In genomic region chr1:54274448-54274847, GRCh38 we compare ENCODE assay signal across 10 cellular contexts.
A peak's percentile ranks its signal among the peaks of the same experiment; 100 is the strongest.
DNase-seq lines count a peak whose midpoint lies in the region; ATAC-seq, FAIRE-seq and TF ChIP-seq lines count a peak whose summit lies in the region.
"Had no signal": no experiment of that assay in that cellular context is flagged by ENCODE, and none has a peak within 500 bp of the region (broad histone marks: within the 10 kb centered on the region; RNA-seq: fewer than 3 reads in every experiment).

No MANE protein-coding gene starts in this region.

- H4K91ac ChIP-seq in H9 (ENCODE audit: insufficient read length, low read depth, low read length): no peak overlapping the region

- H2BK15ac ChIP-seq in H9 (ENCODE audit: low read depth, low read length): no peak overlapping the region

- H3K9me3 Mint-ChIP-seq in H9 (no peaks in the 10 kb centered on the region; a peak in 1 of 5 replicates), T-cell (no peaks in the 10 kb centered on the region)
- no peaks in the 10 kb centered on the region for H3K9me3 Mint-ChIP-seq in activated CD8-positive, alpha-beta T cell treated with anti-CD3 and anti-CD28 coated beads, Interleukin-2, amount 10 ng/mL, durations not matched to agents 7 days and 5 days (ENCODE audit: insufficient read depth)

- no peak overlapping the region for H3K27ac ChIP-seq in H9 (ENCODE audit: insufficient read length, low read depth, low read length)
- peak overlapping the region; percentile 95 to 97 for H3K27ac ChIP-seq in kidney (ENCODE audit: low read depth in 2 of 2, low read length in 2 of 2)
- H3K27ac ChIP-seq in skin epidermis: peak overlapping the region in 16 of 21 experiments; percentile 9 to 89 (median 70)
- no peak overlapping the region for H3K27ac ChIP-seq in A673 (ENCODE audit: low read depth, low read length, poor library complexity, severe bottlenecking)

- no peak overlapping the region for H2BK5ac ChIP-seq in H9 (ENCODE audit: insufficient read length, low read length)

- H3K4ac ChIP-seq in H9 (ENCODE audit: low read depth, low read length): no peak overlapping the region

- no peak overlapping the region for H3T11ph ChIP-seq in H9 (ENCODE audit: low read length)

- H3K9ac ChIP-seq in H9 (ENCODE audit: extremely low read depth, insufficient read length, low read length): no peak overlapping the region
- H3K9ac ChIP-seq in kidney (ENCODE audit: low read length in 2 of 2): peak overlapping the region in 1 of 2 donors; percentile 60

- no peak overlapping the region for H3K18ac ChIP-seq in H9 (ENCODE audit: insufficient read length, low read depth, low read length)

- H4K5ac ChIP-seq in H9 (ENCODE audit: insufficient read length, low read depth, low read length): no peak overlapping the region

- no peak overlapping the region for H3K14ac ChIP-seq in H9 (ENCODE audit: insufficient read depth, low read length)

- H2AK5ac ChIP-seq in H9 (ENCODE audit: insufficient read length, low read length): no peak overlapping the region

- no peak overlapping the region for H2BK20ac ChIP-seq in H9 (ENCODE audit: low read depth, low read length, poor library complexity, severe bottlenecking)

- H3K36me3 ChIP-seq in kidney (ENCODE audit: control insufficient read depth in 1 of 2, insufficient read depth in 2 of 2, low read length in 2 of 2) (no peaks in the 10 kb centered on the region), A673 (ENCODE audit: insufficient read depth, low read length, poor library complexity, severe bottlenecking) (no peaks in the 10 kb centered on the region)

- H3K27ac Mint-ChIP-seq in H9: peak overlapping the region in 2 of 3 experiments; percentile 12 to 87; a peak in 3 of 7 replicates
- peak overlapping the region; percentile 77 for H3K27ac Mint-ChIP-seq in activated CD8-positive, alpha-beta T cell treated with anti-CD3 and anti-CD28 coated beads, Interleukin-2, amount 10 ng/mL, durations not matched to agents 7 days and 5 days
- no peak overlapping the region for H3K27ac Mint-ChIP-seq in T-cell

- CTCF ChIA-PET in activated CD8-positive, alpha-beta T cell treated with anti-CD3 and anti-CD28 coated beads, Interleukin-2, amount 10 ng/mL, durations not matched to agents 7 days and 5 days (lab: Charles Lee): no interaction called here
- CTCF ChIA-PET in A673 (lab: Charles Lee) (interaction anchor here (0.6 kb wide), 1 partner anchor 78 kb away, joined by 5 read pairs; no protein-coding TSS in a partner anchor), T-cell (lab: Charles Lee) (no interaction called here)

- DNase-seq in H9 (no peak), kidney (peak; percentile 69), A673 (ENCODE audit: low spot score) (no peak), RPMI8226 (no peak), T-cell (no peak)
- no peak for DNase-seq in activated CD8-positive, alpha-beta T cell treated with anti-CD3 and anti-CD28 coated beads, Interleukin-2, amount 10 ng/mL, durations not matched to agents 7 days and 5 days
- DNase-seq: GF-D8, NCI-H2029 treated with DMSO at 0.1 percent for 48 hours had no signal

- no peak for FAIRE-seq in kidney (lab: Jason Lieb, UNC)

- H3K56ac ChIP-seq in H9 (ENCODE audit: insufficient read length, low read depth, low read length): no peak overlapping the region

- H3K36me3 Mint-ChIP-seq in H9 (ENCODE audit: insufficient read depth in 1 of 3, low read depth in 3 of 3): peaks cover 10 to 19% (median 15%) of the 10 kb centered on the region in 3 experiments
- H3K36me3 Mint-ChIP-seq in activated CD8-positive, alpha-beta T cell treated with anti-CD3 and anti-CD28 coated beads, Interleukin-2, amount 10 ng/mL, durations not matched to agents 7 days and 5 days (ENCODE audit: low read depth): peaks cover 14% of the 10 kb centered on the region
- peaks cover 9% of the 10 kb centered on the region for H3K36me3 Mint-ChIP-seq in T-cell

- POLR2A ChIA-PET in activated CD8-positive, alpha-beta T cell treated with anti-CD3 and anti-CD28 coated beads, Interleukin-2, amount 10 ng/mL, durations not matched to agents 7 days and 5 days (lab: Charles Lee): interaction anchor here (1.2 kb wide), 1 partner anchor 11 kb away, joined by 4 read pairs; no protein-coding TSS in a partner anchor
- POLR2A ChIA-PET in A673 (lab: Charles Lee; ENCODE audit: low non-redundant PET) (no interaction called here), T-cell (lab: Charles Lee) (no interaction called here)

- peaks cover 3% of the 10 kb centered on the region; the same call in 1 of the 2 replicates for H3K4me1 ChIP-seq in H9 (ENCODE audit: insufficient read depth, low read length)
- H3K4me1 ChIP-seq in kidney (ENCODE audit: control insufficient read depth in 1 of 2, insufficient read depth in 1 of 2, low read depth in 1 of 2, low read length in 2 of 2): peaks cover 70 to 83% of the 10 kb centered on the region in 2 donors
- peaks cover 22% of the 10 kb centered on the region for H3K4me1 ChIP-seq in A673 (ENCODE audit: insufficient read depth, low read length, poor library complexity, severe bottlenecking)

- H3K27me3 Mint-ChIP-seq in H9 (ENCODE audit: low read depth): no peaks in the 10 kb centered on the region; the same call in 1 of the 2 replicates
- no peaks in the 10 kb centered on the region for H3K27me3 Mint-ChIP-seq in activated CD8-positive, alpha-beta T cell treated with anti-CD3 and anti-CD28 coated beads, Interleukin-2, amount 10 ng/mL, durations not matched to agents 7 days and 5 days (ENCODE audit: low read depth)
- H3K27me3 Mint-ChIP-seq in T-cell: no peaks in the 10 kb centered on the region

- no peak overlapping the region for H2BK12ac ChIP-seq in H9 (ENCODE audit: insufficient read length, low read depth, low read length)

- WGBS in H9 (ENCODE audit: extremely low coverage, insufficient read length, low lambda C conversion rate): no CpG with 5 or more reads among the region's 8 CpGs

- no peaks in the 10 kb centered on the region for H3K27me3 ChIP-seq in H9 (ENCODE audit: insufficient read depth, low read length)
- H3K27me3 ChIP-seq in A673 (replicated peaks; ENCODE audit: insufficient read depth, low read depth, low read length, poor library complexity): no peaks in the 10 kb centered on the region

- intact Hi-C loops in kidney (cut with DNase I) (no loop called here), A673 (cut with micrococcal nuclease; ENCODE audit: unreplicated experiment) (no loop called here)

- H3K23ac ChIP-seq in H9 (ENCODE audit: insufficient read length, low read depth, low read length): no peak overlapping the region

- H3K4me3 Mint-ChIP-seq in H9 (no peak overlapping the region), T-cell (no peak overlapping the region)
- H3K4me3 Mint-ChIP-seq in activated CD8-positive, alpha-beta T cell treated with anti-CD3 and anti-CD28 coated beads, Interleukin-2, amount 10 ng/mL, durations not matched to agents 7 days and 5 days: no peak overlapping the region

- H4K20me1 ChIP-seq in H9 (ENCODE audit: control insufficient read depth, insufficient read depth, insufficient read length): no peaks in the 10 kb centered on the region

- H3K9me3 ChIP-seq in H9 (ENCODE audit: control insufficient read depth, low read depth, low read length) (no peaks in the 10 kb centered on the region), kidney (ENCODE audit: control insufficient read depth in 1 of 2, low read length in 2 of 2) (no peaks in the 10 kb centered on the region), A673 (ENCODE audit: low read depth, low read length, poor library complexity, severe bottlenecking) (no peaks in the 10 kb centered on the region)

- H3K79me1 ChIP-seq in H9 (ENCODE audit: insufficient read depth, low read depth, low read length, poor library complexity, severe bottlenecking): no peaks in the 10 kb centered on the region

- H3K23me2 ChIP-seq in H9 (ENCODE audit: insufficient read length, low read depth, low read length, poor library complexity, severe bottlenecking): no peaks in the 10 kb centered on the region

- TF ChIP-seq CTCF in H9 (conservative IDR thresholded peaks at IDR 0.05) (no peak), kidney (IDR thresholded peaks at IDR 0.05; ENCODE audit: borderline replicate concordance, extremely low read depth, insufficient read depth) (peak; percentile 4), A673 (conservative IDR thresholded peaks at IDR 0.05; ENCODE audit: low read depth, low read length) (no peak)

- H3K4me3 ChIP-seq in kidney (ENCODE audit: low read length in 2 of 2) (no peak overlapping the region), skin epidermis (no peak overlapping the region), A673 (ENCODE audit: low read depth, low read length, poor library complexity, severe bottlenecking) (no peak overlapping the region)

- H2AFZ ChIP-seq in H9 (ENCODE audit: low read length): no peak overlapping the region

- BruUV-seq in A673 (replicated peaks; lab: Mats Ljungman, UMichigan): no TSS peak

- no peak overlapping the region for H2BK120ac ChIP-seq in H9 (ENCODE audit: low read depth, low read length, poor library complexity, severe bottlenecking)

- H3K4me1 Mint-ChIP-seq in H9: peaks cover 39 to 43% of the 10 kb centered on the region in 2 experiments
- H3K4me1 Mint-ChIP-seq in activated CD8-positive, alpha-beta T cell treated with anti-CD3 and anti-CD28 coated beads, Interleukin-2, amount 10 ng/mL, durations not matched to agents 7 days and 5 days (ENCODE audit: low read depth): peaks cover 61% of the 10 kb centered on the region
- H3K4me1 Mint-ChIP-seq in T-cell: peaks cover 44 to 56% (median 55%) of the 10 kb centered on the region in 3 donors

- no peaks in the 10 kb centered on the region; the same call in 1 of the 2 replicates for H3K79me2 ChIP-seq in H9 (ENCODE audit: insufficient read depth, low read length)

- ATAC-seq in activated CD8-positive, alpha-beta T cell treated with anti-CD3 and anti-CD28 coated beads, Interleukin-2, amount 10 ng/mL, durations not matched to agents 7 days and 5 days: no peak
- no peak for ATAC-seq in GM18873 (IDR thresholded peaks at IDR 0.05; ENCODE audit: low FRiP score, unreplicated experiment)
- ATAC-seq in T-cell (replicated peaks in 1 of 4): no peak

- no peak overlapping the region for H4K8ac ChIP-seq in H9 (replicated peaks; ENCODE audit: insufficient read length, low read depth, low read length)

- H3K4me2 ChIP-seq in H9 (ENCODE audit: insufficient read depth, insufficient read length, low read length): no peak overlapping the region

Comparison
In these comparisons a context has a peak if more than half of its experiments do, and no peak if none do; other contexts are left out.
1. H3K27ac ChIP-seq: peak in kidney (2 of 2) and skin epidermis (16 of 21); none in H9 (single experiment) and A673 (single experiment).
2. H3K27ac Mint-ChIP-seq: peak in H9 (2 of 3) and activated CD8-positive, alpha-beta T cell treated with anti-CD3 and anti-CD28 coated beads, Interleukin-2, amount 10 ng/mL, durations not matched to agents 7 days and 5 days (single experiment); none in T-cell (0 of 2).